In the genomic region with DNA sequence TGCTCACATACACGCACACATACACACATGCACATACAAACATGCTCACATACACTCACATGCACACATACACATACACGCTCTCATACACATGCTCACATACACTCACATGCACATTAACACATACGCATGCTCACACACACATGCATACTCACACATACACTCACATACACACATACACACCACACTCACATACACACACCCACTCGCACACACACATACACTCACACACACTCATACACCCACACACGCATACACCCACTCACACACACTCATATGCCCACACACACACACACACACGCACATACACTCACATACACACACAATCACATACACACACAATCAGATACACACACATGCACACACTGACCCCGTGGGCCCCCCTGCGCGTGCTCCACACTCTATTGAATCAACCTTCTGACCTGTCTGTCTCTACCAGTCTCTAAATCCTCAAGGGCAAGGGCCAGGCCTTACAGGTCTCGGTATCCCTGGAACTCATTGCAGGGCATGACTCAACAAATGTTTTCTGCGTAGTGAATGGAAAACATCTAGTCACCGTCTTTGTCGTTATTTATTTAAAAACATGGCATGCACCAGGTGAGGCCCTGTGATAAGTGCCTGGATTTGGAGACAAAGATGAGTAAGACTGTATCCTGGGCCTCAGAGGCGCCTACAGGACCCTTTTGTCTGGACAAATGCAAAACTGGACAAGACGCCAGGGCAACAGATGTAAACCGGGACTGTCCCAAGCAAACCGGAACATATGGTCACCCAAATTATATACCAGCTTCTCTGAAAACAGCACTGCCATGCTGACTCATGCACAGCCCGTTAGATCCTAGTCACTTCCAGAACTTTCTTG, we compare ENCODE assay signal across 19 cellular contexts. TPM values are rescaled to one million over a fixed set of nuclear protein-coding genes. Genes with fewer than 3 reads are reported as not detected.
"Had no signal": no experiment of that assay in that cellular context is flagged by ENCODE, and none has a peak within 500 bp of the region (broad histone marks: within the 10 kb centered on the region; RNA-seq: fewer than 3 reads in every experiment).

No MANE protein-coding gene starts in this region.

- H3K4me1 ChIP-seq: esophagus muscularis mucosa, left lung, psoas muscle, uterus had no signal

- ATAC-seq: left lung, psoas muscle, sciatic nerve had no signal

- H3K27me3 ChIP-seq: brain microvascular endothelial cell, esophagus muscularis mucosa, left lung, uterus had no signal

- H3K36me3 ChIP-seq: brain microvascular endothelial cell, esophagus muscularis mucosa, left lung, thoracic aorta, uterus had no signal

- DNase-seq: activated CD4-positive, alpha-beta T cell treated with anti-CD3 and anti-CD28 coated beads, Interleukin-2, amount 50 U/mL, for 1 hour; activated naive CD4-positive, alpha-beta T cell treated with anti-CD3 and anti-CD28 coated beads, Interleukin-2, amount 50 U/mL, for 16 hours; activated T-cell treated with anti-CD3 and anti-CD28 coated beads for 4 hours; amniotic stem cell; brain microvascular endothelial cell; endodermal cell; left lung; nephron progenitor cell; psoas muscle; stimulated activated CD4-positive, alpha-beta T cell treated with anti-CD3 and anti-CD28 coated beads, Interleukin-12 subunit alpha, Interleukin-12 subunit beta, amount 100 ng/mL, for 4 hours; T-helper 2 cell; uterus had no signal

- H3K9me3 ChIP-seq: esophagus muscularis mucosa, left lung, thoracic aorta, uterus had no signal

- H3K27ac ChIP-seq: brain microvascular endothelial cell, esophagus muscularis mucosa, left lung, psoas muscle, thoracic aorta, uterus had no signal

- H3K4me3 ChIP-seq: esophagus muscularis mucosa, left lung, psoas muscle, thoracic aorta, uterus had no signal

RNA-seq across cellular contexts. Expression of a gene that starts 41.8 kb away (rescaled TPM):
- total RNA-seq: activated T-helper 2 cell treated with anti-CD3 and anti-CD28 coated beads, Interferon-gamma antibody, Interleukin-2, Interleukin-4, amounts not matched to agents 10 μg/mL and 5 μg/mL and 100 μg/mL, durations not matched to agents 14 hours and 24 hours and 36 hours; dermis microvascular lymphatic vessel endothelial cell; endodermal cell; fibroblast of villous mesenchyme; left lung; osteoblast; sciatic nerve; thoracic aorta had no signal
